33 cellular contexts compared by ENCODE assay signal in genomic region chr19:50949792-50950320, GRCh38. TPM values are rescaled to one million over a fixed set of nuclear protein-coding genes. Genes with fewer than 3 reads are reported as not detected.
"Had no signal": no experiment of that assay in that cellular context is flagged by ENCODE, and none has a peak within 500 bp of the region (broad histone marks: within the 10 kb centered on the region; RNA-seq: fewer than 3 reads in every experiment).

No MANE protein-coding gene starts in this region.

- H3K27me3 ChIP-seq: gastrocnemius medialis, testis, tibial nerve, upper lobe of left lung had no signal

- H3K4me1 Mint-ChIP-seq: neural progenitor cell; stimulated activated memory B cell treated with anti-CD40 and anti-IgM and Interleukin-4, amounts not matched to agents 10 μg/mL and 1 μg/mL and 100 μg/mL, for 72 hours had no signal

- H3K27ac Mint-ChIP-seq: naive thymus-derived CD4-positive, alpha-beta T cell; nephron; neural progenitor cell; stimulated activated memory B cell treated with anti-CD40 and anti-IgM and Interleukin-4, amounts not matched to agents 10 μg/mL and 1 μg/mL and 100 μg/mL, for 72 hours had no signal

- H3K27ac ChIP-seq: dorsolateral prefrontal cortex, epithelial cell of prostate, gastrocnemius medialis, neural progenitor cell, psoas muscle, sigmoid colon, testis, tibial nerve, upper lobe of left lung had no signal

- H3K4me2 ChIP-seq: neural progenitor cell had no signal

- DNase-seq: dorsolateral prefrontal cortex; effector CD4-positive, alpha-beta T cell; foreskin fibroblast; gastrocnemius medialis; head of caudate nucleus; left ventricle myocardium superior; mesenchymal stem cell; midbrain; naive thymus-derived CD4-positive, alpha-beta T cell; nucleus accumbens; right cardiac atrium; sigmoid colon; stimulated activated CD4-positive, alpha-beta T cell treated with anti-CD3 and anti-CD28 coated beads, Interleukin-2, amount 100 ng/mL, for 24 hours; stimulated activated CD4-positive, alpha-beta T cell treated with anti-CD3 and anti-CD28 coated beads, Interleukin-4, amount 100 ng/mL, for 4 hours; stimulated activated naive CD8-positive, alpha-beta T cell treated with anti-CD3 and anti-CD28 coated beads, Interleukin-15, Interleukin-2, amounts not matched to agents 100 U/mL and 50 U/mL, for 24 hours; substantia nigra; testis had no signal

- H3K4me3 Mint-ChIP-seq: naive thymus-derived CD4-positive, alpha-beta T cell; nephron; neural progenitor cell; stimulated activated memory B cell treated with anti-CD40 and anti-IgM and Interleukin-4, amounts not matched to agents 10 μg/mL and 1 μg/mL and 100 μg/mL, for 72 hours had no signal

- H3K9me3 Mint-ChIP-seq: nephron, neural progenitor cell had no signal

- H3K4me3 ChIP-seq: dorsolateral prefrontal cortex, gastrocnemius medialis, lung, neural progenitor cell, psoas muscle, sigmoid colon, testis, tibial nerve, upper lobe of left lung had no signal

- ATAC-seq: esophagus mucosa; gastrocnemius medialis; left ventricle myocardium superior; naive thymus-derived CD4-positive, alpha-beta T cell; psoas muscle; right cardiac atrium; stimulated activated memory B cell treated with anti-CD40 and anti-IgM and Interleukin-4, amounts not matched to agents 10 μg/mL and 1 μg/mL and 100 μg/mL, for 72 hours; stimulated activated naive CD8-positive, alpha-beta T cell treated with anti-CD3 and anti-CD28 coated beads, Interleukin-15, Interleukin-2, amounts not matched to agents 100 U/mL and 50 U/mL, for 24 hours had no signal

- H3K4me1 ChIP-seq: gastrocnemius medialis, neural progenitor cell, psoas muscle, sigmoid colon, testis, tibial nerve, upper lobe of left lung had no signal

- H3K36me3 ChIP-seq: gastrocnemius medialis, neural progenitor cell, sigmoid colon, tibial nerve, upper lobe of left lung had no signal

- H3K9ac ChIP-seq: neural progenitor cell had no signal

- H3K36me3 Mint-ChIP-seq: neural progenitor cell; stimulated activated memory B cell treated with anti-CD40 and anti-IgM and Interleukin-4, amounts not matched to agents 10 μg/mL and 1 μg/mL and 100 μg/mL, for 72 hours had no signal

- H3K9me3 ChIP-seq: gastrocnemius medialis, psoas muscle, sigmoid colon, testis, upper lobe of left lung had no signal

RNA-seq across cellular contexts. Expression of gene KLK5, which starts 3.0 kb away (rescaled TPM):
- total RNA-seq: cerebellum; gastrocnemius medialis; glomerular endothelial cell; left ventricle myocardium superior; mucosa of gallbladder; naive thymus-derived CD4-positive, alpha-beta T cell; osteocyte; psoas muscle; right cardiac atrium; sigmoid colon; skeletal muscle tissue; tibial nerve had no signal
- polyA plus RNA-seq: naive thymus-derived CD4-positive, alpha-beta T cell; right cardiac atrium; sigmoid colon had no signal

RNA-seq across cellular contexts. Expression of gene KLK6, which starts 19.5 kb away (rescaled TPM):
- total RNA-seq: cerebellum; gastrocnemius medialis; glomerular endothelial cell; left ventricle myocardium superior; lung; naive thymus-derived CD4-positive, alpha-beta T cell; osteocyte; psoas muscle; right cardiac atrium; sigmoid colon; skeletal muscle tissue; upper lobe of left lung had no signal
- polyA plus RNA-seq: lung; naive thymus-derived CD4-positive, alpha-beta T cell; right cardiac atrium; sigmoid colon had no signal

RNA-seq across cellular contexts. Expression of gene KLK7, which starts 33.9 kb away (rescaled TPM):
- total RNA-seq: cerebellum; gastrocnemius medialis; glomerular endothelial cell; left ventricle myocardium superior; naive thymus-derived CD4-positive, alpha-beta T cell; osteocyte; psoas muscle; right cardiac atrium; sigmoid colon; skeletal muscle tissue had no signal
- polyA plus RNA-seq: naive thymus-derived CD4-positive, alpha-beta T cell; psoas muscle; right cardiac atrium; sigmoid colon had no signal

RNA-seq across cellular contexts. Expression of gene KLK4, which starts 38.7 kb away (rescaled TPM):
- total RNA-seq: esophagus mucosa; gastrocnemius medialis; glomerular endothelial cell; left ventricle myocardium superior; lung; mucosa of gallbladder; naive thymus-derived CD4-positive, alpha-beta T cell; osteocyte; psoas muscle; renal cortical epithelial cell; right cardiac atrium; sigmoid colon; skeletal muscle tissue; upper lobe of left lung had no signal
- polyA plus RNA-seq: keratinocyte; naive thymus-derived CD4-positive, alpha-beta T cell; psoas muscle; right cardiac atrium had no signal

RNA-seq across cellular contexts. Expression of gene KLK8, which starts 51.5 kb away (rescaled TPM):
- total RNA-seq: cerebellum; gastrocnemius medialis; glomerular endothelial cell; left ventricle myocardium superior; lung; naive thymus-derived CD4-positive, alpha-beta T cell; osteocyte; psoas muscle; renal cortical epithelial cell; right cardiac atrium; sigmoid colon; skeletal muscle tissue; upper lobe of left lung had no signal
- polyA plus RNA-seq: naive thymus-derived CD4-positive, alpha-beta T cell; sigmoid colon had no signal
